In genomic region chr14:23485311-23485710, GRCh38 we compare ENCODE assay signal across 35 cellular contexts. TPM values are rescaled to one million over a fixed set of nuclear protein-coding genes. Genes with fewer than 3 reads are reported as not detected.
"Had no signal": no experiment of that assay in that cellular context is flagged by ENCODE, and none has a peak within 500 bp of the region (broad histone marks: within the 10 kb centered on the region; RNA-seq: fewer than 3 reads in every experiment).

No MANE protein-coding gene starts in this region.

- H3K4me3 Mint-ChIP-seq: activated CD4-positive, alpha-beta memory T cell treated with anti-CD3 and anti-CD28 coated beads for 36 hours; activated naive CD4-positive, alpha-beta T cell treated with anti-CD3 and anti-CD28 coated beads for 36 hours; activated naive CD8-positive, alpha-beta T cell treated with anti-CD3 and anti-CD28 coated beads for 36 hours; activated T-helper 1 cell treated with anti-CD3 and anti-CD28 coated beads, Interleukin-12 subunit alpha, Interleukin-12 subunit beta, Interleukin-2, Interleukin-4 antibody, amounts not matched to agents 30 ng/mL and 10 ng/mL and 1 ng/mL, durations not matched to agents 14 hours and 24 hours and 36 hours; mesothelial cell of epicardium; naive thymus-derived CD4-positive, alpha-beta T cell; stimulated activated effector memory CD8-positive, alpha-beta T cell treated with anti-CD3 and anti-CD28 coated beads, Interleukin-12 subunit alpha, Interleukin-12 subunit beta, amount 100 ng/mL, for 72 hours; stimulated activated naive CD8-positive, alpha-beta T cell treated with anti-CD3 and anti-CD28 coated beads, Interleukin-15, Interleukin-2, amounts not matched to agents 100 ng/mL and 50 ng/mL, for 24 hours; type B pancreatic cell had no signal

- H3K27ac Mint-ChIP-seq: activated CD4-positive, alpha-beta memory T cell treated with anti-CD3 and anti-CD28 coated beads for 36 hours; activated naive CD4-positive, alpha-beta T cell treated with anti-CD3 and anti-CD28 coated beads for 36 hours; activated naive CD8-positive, alpha-beta T cell treated with anti-CD3 and anti-CD28 coated beads for 36 hours; activated T-helper 1 cell treated with anti-CD3 and anti-CD28 coated beads, Interleukin-12 subunit alpha, Interleukin-12 subunit beta, Interleukin-2, Interleukin-4 antibody, amounts not matched to agents 30 ng/mL and 10 ng/mL and 1 ng/mL, durations not matched to agents 14 hours and 24 hours and 36 hours; mesothelial cell of epicardium; naive thymus-derived CD4-positive, alpha-beta T cell; stimulated activated effector memory CD8-positive, alpha-beta T cell treated with anti-CD3 and anti-CD28 coated beads, Interleukin-12 subunit alpha, Interleukin-12 subunit beta, amount 100 ng/mL, for 72 hours; stimulated activated naive CD8-positive, alpha-beta T cell treated with anti-CD3 and anti-CD28 coated beads, Interleukin-15, Interleukin-2, amounts not matched to agents 100 ng/mL and 50 ng/mL, for 24 hours; type B pancreatic cell had no signal

- H3K27me3 ChIP-seq: adrenal gland, ascending aorta, brain microvascular endothelial cell, esophagus squamous epithelium, heart right ventricle, sigmoid colon, uterus had no signal

- H2AFZ ChIP-seq: parathyroid adenoma had no signal

- ATAC-seq: activated CD4-positive, CD25-positive, alpha-beta regulatory T cell treated with anti-CD3 and anti-CD28 coated beads, Interleukin-2, amount 50 U/mL, for 24 hours; heart right ventricle; left ventricle myocardium superior; naive thymus-derived CD4-positive, alpha-beta T cell; psoas muscle; stimulated activated effector memory CD8-positive, alpha-beta T cell treated with anti-CD3 and anti-CD28 coated beads, Interleukin-12 subunit alpha, Interleukin-12 subunit beta, amount 100 ng/mL, for 72 hours had no signal

- H3K4me1 ChIP-seq: adrenal gland, ascending aorta, esophagus squamous epithelium, heart right ventricle, parathyroid adenoma, psoas muscle, sigmoid colon, uterus had no signal

- H3K36me3 Mint-ChIP-seq: mesothelial cell of epicardium had no signal

- DNase-seq: activated CD4-positive, alpha-beta memory T cell treated with anti-CD3 and anti-CD28 coated beads for 36 hours; activated CD4-positive, alpha-beta T cell treated with anti-CD3 and anti-CD28 coated beads for 48 hours; activated CD8-positive, alpha-beta memory T cell treated with anti-CD3 and anti-CD28 coated beads, Interleukin-2, amount 50 U/mL, for 4 hours; activated effector memory CD4-positive, alpha-beta T cell treated with anti-CD3 and anti-CD28 coated beads, Interleukin-2, amount 50 U/mL, for 16 hours; activated naive CD4-positive, alpha-beta T cell treated with anti-CD3 and anti-CD28 coated beads for 36 hours; activated naive CD8-positive, alpha-beta T cell treated with anti-CD3 and anti-CD28 coated beads for 36 hours; activated T-cell treated with anti-CD3 and anti-CD28 coated beads, Interleukin-2, amount 50 U/mL, for 1 hour; adrenal gland; brain microvascular endothelial cell; esophagus squamous epithelium; foreskin melanocyte; heart right ventricle; left ventricle myocardium superior; naive thymus-derived CD4-positive, alpha-beta T cell; occipital lobe; psoas muscle; sigmoid colon; small intestine; stimulated activated CD4-positive, alpha-beta T cell treated with anti-CD3 and anti-CD28 coated beads, Interleukin-4, amount 100 ng/mL, for 24 hours; uterus had no signal

- H3K9ac ChIP-seq: parathyroid adenoma had no signal

- H3K9me3 ChIP-seq: adrenal gland, ascending aorta, esophagus squamous epithelium, heart right ventricle, psoas muscle, sigmoid colon, thoracic aorta, uterus had no signal

- H3K27ac ChIP-seq: adrenal gland, ascending aorta, brain microvascular endothelial cell, epithelial cell of prostate, esophagus squamous epithelium, heart right ventricle, parathyroid adenoma, psoas muscle, sigmoid colon, thoracic aorta, uterus, VCaP had no signal

- H3K4me1 Mint-ChIP-seq: activated naive CD8-positive, alpha-beta T cell treated with anti-CD3 and anti-CD28 coated beads for 36 hours; stimulated activated effector memory CD8-positive, alpha-beta T cell treated with anti-CD3 and anti-CD28 coated beads, Interleukin-12 subunit alpha, Interleukin-12 subunit beta, amount 100 ng/mL, for 72 hours had no signal

- H3K36me3 ChIP-seq: adrenal gland, thoracic aorta, uterus had no signal

- H3K9me3 Mint-ChIP-seq: activated CD4-positive, alpha-beta memory T cell treated with anti-CD3 and anti-CD28 coated beads for 36 hours; activated naive CD4-positive, alpha-beta T cell treated with anti-CD3 and anti-CD28 coated beads for 36 hours; activated naive CD8-positive, alpha-beta T cell treated with anti-CD3 and anti-CD28 coated beads for 36 hours; activated T-helper 1 cell treated with anti-CD3 and anti-CD28 coated beads, Interleukin-12 subunit alpha, Interleukin-12 subunit beta, Interleukin-2, Interleukin-4 antibody, amounts not matched to agents 30 ng/mL and 10 ng/mL and 1 ng/mL, durations not matched to agents 14 hours and 24 hours and 36 hours; mesothelial cell of epicardium; stimulated activated effector memory CD8-positive, alpha-beta T cell treated with anti-CD3 and anti-CD28 coated beads, Interleukin-12 subunit alpha, Interleukin-12 subunit beta, amount 100 ng/mL, for 72 hours; stimulated activated naive CD8-positive, alpha-beta T cell treated with anti-CD3 and anti-CD28 coated beads, Interleukin-15, Interleukin-2, amounts not matched to agents 100 ng/mL and 50 ng/mL, for 24 hours; type B pancreatic cell had no signal

- H3K4me3 ChIP-seq: adrenal gland, ascending aorta, esophagus squamous epithelium, heart right ventricle, psoas muscle, sigmoid colon, thoracic aorta, uterus had no signal

- H3K27me3 Mint-ChIP-seq: activated CD4-positive, alpha-beta memory T cell treated with anti-CD3 and anti-CD28 coated beads for 36 hours; activated naive CD8-positive, alpha-beta T cell treated with anti-CD3 and anti-CD28 coated beads for 36 hours; naive thymus-derived CD4-positive, alpha-beta T cell; stimulated activated naive CD8-positive, alpha-beta T cell treated with anti-CD3 and anti-CD28 coated beads, Interleukin-15, Interleukin-2, amounts not matched to agents 100 ng/mL and 50 ng/mL, for 24 hours; type B pancreatic cell had no signal

RNA-seq across cellular contexts. Expression of gene MYH7, which starts 49.9 kb away (rescaled TPM):
- total RNA-seq: activated CD8-positive, alpha-beta memory T cell treated with anti-CD3 and anti-CD28 coated beads for 36 hours; activated naive CD4-positive, alpha-beta T cell treated with anti-CD3 and anti-CD28 coated beads for 36 hours; ascending aorta; esophagus squamous epithelium; glomerular endothelial cell; lung microvascular endothelial cell; mesothelial cell of epicardium; naive thymus-derived CD4-positive, alpha-beta T cell; subcutaneous adipose tissue had no signal
- polyA plus RNA-seq: naive thymus-derived CD4-positive, alpha-beta T cell had no signal
